ENCODE assay signal across 9 cellular contexts in genomic region chr11:31812392-31813241, GRCh38. TPM values are rescaled to one million over a fixed set of nuclear protein-coding genes. Genes with fewer than 3 reads are reported as not detected.
A peak's percentile ranks its signal among the peaks of the same experiment; 100 is the strongest.
DNase-seq lines count a peak whose midpoint lies in the region; ATAC-seq lines count a peak whose summit lies in the region.
"Had no signal": no experiment of that assay in that cellular context is flagged by ENCODE, and none has a peak within 500 bp of the region (broad histone marks: within the 10 kb centered on the region; RNA-seq: fewer than 3 reads in every experiment).

No MANE protein-coding gene starts in this region.

- peaks cover 68% of the 10 kb centered on the region for H3K27me3 ChIP-seq in CD4-positive, alpha-beta memory T cell (ENCODE audit: insufficient read depth, low read length)
- H3K27me3 ChIP-seq in naive thymus-derived CD4-positive, alpha-beta T cell (ENCODE audit: control insufficient read depth in 2 of 2, insufficient read depth in 2 of 2, low read length in 2 of 2), result peaks cover 7 to 64% of the 10 kb centered on the region in 2 donors

- H3K36me3 Mint-ChIP-seq in CD4-positive, alpha-beta memory T cell, result peaks cover 0 to 6% of the 10 kb centered on the region in 2 donors
- H3K36me3 Mint-ChIP-seq in dendritic cell treated with granulocyte-macrophage colony-stimulating factor and Interleukin-4, amounts not matched to agents 40 ng/mL and 50 ng/mL, for 4 days (ENCODE audit: low read depth), result no peaks in the 10 kb centered on the region
- H3K36me3 Mint-ChIP-seq in naive thymus-derived CD4-positive, alpha-beta T cell, result peaks cover 0 to 17% (median 6%) of the 10 kb centered on the region in 5 donors

- peaks cover 30 to 72% (median 49%) of the 10 kb centered on the region in 4 donors for H3K4me1 Mint-ChIP-seq in CD4-positive, alpha-beta memory T cell
- peaks cover 60% of the 10 kb centered on the region for H3K4me1 Mint-ChIP-seq in dendritic cell treated with granulocyte-macrophage colony-stimulating factor and Interleukin-4, amounts not matched to agents 40 ng/mL and 50 ng/mL, for 4 days (ENCODE audit: low read depth)
- peaks cover 25 to 76% (median 64%) of the 10 kb centered on the region in 7 donors for H3K4me1 Mint-ChIP-seq in naive thymus-derived CD4-positive, alpha-beta T cell

- H3K27ac Mint-ChIP-seq in CD4-positive, alpha-beta memory T cell, result peak overlapping the region in 2 of 7 donors; percentile 23 to 80
- H3K27ac Mint-ChIP-seq in dendritic cell treated with granulocyte-macrophage colony-stimulating factor and Interleukin-4, amounts not matched to agents 40 ng/mL and 50 ng/mL, for 4 days, result no peak overlapping the region
- H3K27ac Mint-ChIP-seq in naive thymus-derived CD4-positive, alpha-beta T cell, result peak overlapping the region in 2 of 9 donors; percentile 59 to 62

- H3K36me3 ChIP-seq in CD4-positive, alpha-beta memory T cell (ENCODE audit: insufficient read depth, low read length), result no peaks in the 10 kb centered on the region
- H3K36me3 ChIP-seq in naive thymus-derived CD4-positive, alpha-beta T cell (ENCODE audit: control insufficient read depth in 2 of 3, insufficient read depth in 3 of 3, low read length in 3 of 3), result no peaks in the 10 kb centered on the region

- peaks cover 61 to 62% of the 10 kb centered on the region in 2 donors for H3K27me3 Mint-ChIP-seq in CD4-positive, alpha-beta memory T cell
- peaks cover 94% of the 10 kb centered on the region for H3K27me3 Mint-ChIP-seq in dendritic cell treated with granulocyte-macrophage colony-stimulating factor and Interleukin-4, amounts not matched to agents 40 ng/mL and 50 ng/mL, for 4 days
- H3K27me3 Mint-ChIP-seq in naive thymus-derived CD4-positive, alpha-beta T cell, result peaks cover 68 to 82% (median 73%) of the 10 kb centered on the region in 5 donors

- peak overlapping the region; percentile 82 to 93 (median 86) for H3K4me3 Mint-ChIP-seq in CD4-positive, alpha-beta memory T cell
- H3K4me3 Mint-ChIP-seq in dendritic cell treated with granulocyte-macrophage colony-stimulating factor and Interleukin-4, amounts not matched to agents 40 ng/mL and 50 ng/mL, for 4 days, result peak overlapping the region; percentile 71
- peak overlapping the region; percentile 73 to 90 (median 84) for H3K4me3 Mint-ChIP-seq in naive thymus-derived CD4-positive, alpha-beta T cell

- intact Hi-C loops in CD4-positive, alpha-beta memory T cell (cut with micrococcal nuclease), result no loop called here
- intact Hi-C loops in dendritic cell treated with granulocyte-macrophage colony-stimulating factor and Interleukin-4, amounts not matched to agents 40 ng/mL and 50 ng/mL, for 4 days (cut with micrococcal nuclease), result loop anchor here (10.0 kb wide), 1 partner anchor 448 kb away; the partner anchor contains the start of genes DCDC1 and DNAJC24
- intact Hi-C loops in naive thymus-derived CD4-positive, alpha-beta T cell (cut with micrococcal nuclease), result loop anchor here (2.0 to 10.0 kb wide), 4 partner anchors 14 to 448 kb away; partner anchors contain the start of genes DCDC1 (in 1 of the 2) and DNAJC24 (in 1 of the 2)

- H3K9me3 ChIP-seq in CD4-positive, alpha-beta memory T cell (ENCODE audit: control insufficient read depth in 1 of 2, low read length in 2 of 2), result no peaks in the 10 kb centered on the region
- H3K9me3 ChIP-seq in naive thymus-derived CD4-positive, alpha-beta T cell (ENCODE audit: control insufficient read depth in 2 of 3, low read length in 3 of 3), result no peaks in the 10 kb centered on the region

- H3K27ac ChIP-seq in CD4-positive, alpha-beta memory T cell (ENCODE audit: low read depth, low read length), result no peak overlapping the region
- H3K27ac ChIP-seq in naive thymus-derived CD4-positive, alpha-beta T cell (ENCODE audit: low read depth, low read length), result no peak overlapping the region

- POLR2A ChIA-PET in CD4-positive, alpha-beta memory T cell (lab: Charles Lee; ENCODE audit: partially characterized antibody), result no interaction called here
- POLR2A ChIA-PET in naive thymus-derived CD4-positive, alpha-beta T cell (lab: Charles Lee), result no interaction called here

- no peak for DNase-seq in CD4-positive, alpha-beta memory T cell
- peak; percentile 12 for DNase-seq in NCI-H1105 (lab: John Stamatoyannopoulos, UW)
- no peak for DNase-seq in naive thymus-derived CD4-positive, alpha-beta T cell
- DNase-seq in cerebellar nuclear complex (lab: John Stamatoyannopoulos, UW), result no peak
- DNase-seq in HCEC 1CT, result no peak
- DNase-seq in NCI-H774 (lab: John Stamatoyannopoulos, UW), result no peak

- H3K4me1 ChIP-seq in CD4-positive, alpha-beta memory T cell (ENCODE audit: insufficient read depth, low read length), result peaks cover 72% of the 10 kb centered on the region
- H3K4me1 ChIP-seq in naive thymus-derived CD4-positive, alpha-beta T cell (ENCODE audit: control insufficient read depth in 2 of 2, insufficient read depth in 2 of 2, low read length in 2 of 2), result peaks cover 16 to 33% of the 10 kb centered on the region in 2 donors

- H3K4me3 ChIP-seq in CD4-positive, alpha-beta memory T cell (ENCODE audit: low read length in 2 of 2), result peak overlapping the region in 1 of 2 donors; percentile 19
- H3K4me3 ChIP-seq in naive thymus-derived CD4-positive, alpha-beta T cell (ENCODE audit: low read length), result peak overlapping the region; percentile 46

- CTCF ChIA-PET in CD4-positive, alpha-beta memory T cell (lab: Charles Lee; ENCODE audit: partially characterized antibody), result no interaction called here
- CTCF ChIA-PET in naive thymus-derived CD4-positive, alpha-beta T cell (lab: Charles Lee), result no interaction called here

- peaks cover 0 to 11% (median 6%) of the 10 kb centered on the region in 8 donors for H3K9me3 Mint-ChIP-seq in CD4-positive, alpha-beta memory T cell
- no peaks in the 10 kb centered on the region for H3K9me3 Mint-ChIP-seq in dendritic cell treated with granulocyte-macrophage colony-stimulating factor and Interleukin-4, amounts not matched to agents 40 ng/mL and 50 ng/mL, for 4 days
- peaks cover 0 to 14% (median 2%) of the 10 kb centered on the region in 11 donors for H3K9me3 Mint-ChIP-seq in naive thymus-derived CD4-positive, alpha-beta T cell

- ATAC-seq in naive thymus-derived CD4-positive, alpha-beta T cell, result no peak
- no peak for ATAC-seq in GM18517 (IDR thresholded peaks at IDR 0.05; ENCODE audit: unreplicated experiment)

RNA-seq across cellular contexts. Expression of gene PAX6, which starts 1.5 kb away (rescaled TPM):
- total RNA-seq in CD4-positive, alpha-beta memory T cell, result not detected
- under 1 TPM in 1 of 2 donors, not detected in 1; 0.11 TPM for polyA plus RNA-seq in CD4-positive, alpha-beta memory T cell
- total RNA-seq in naive thymus-derived CD4-positive, alpha-beta T cell, result not detected
- polyA plus RNA-seq in naive thymus-derived CD4-positive, alpha-beta T cell, result not detected
- total RNA-seq: glomerular endothelial cell had no signal
